In the genomic region with DNA sequence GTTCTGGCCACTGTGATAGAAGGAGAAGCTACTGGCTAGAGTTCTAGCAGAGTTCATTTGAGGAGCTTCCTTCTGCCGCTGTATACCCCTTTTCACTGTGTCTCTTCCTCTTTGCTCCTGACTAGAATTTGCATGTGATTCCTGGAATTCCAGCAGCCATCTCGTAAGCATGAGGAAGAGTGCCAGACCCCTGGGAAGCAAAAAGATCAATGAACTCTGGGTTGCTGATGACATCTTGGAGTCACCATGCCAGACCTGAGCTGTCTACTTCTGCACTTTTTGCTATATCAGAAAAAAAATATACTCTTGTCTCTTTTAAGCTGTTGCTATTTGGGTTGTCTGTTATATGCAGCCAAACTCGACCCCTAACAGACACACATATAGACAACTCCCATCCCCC, we compare ENCODE assay signal across 2 cellular contexts.
A peak's percentile ranks its signal among the peaks of the same experiment; 100 is the strongest.
TF ChIP-seq lines count a peak whose summit lies in the region.

No MANE protein-coding gene starts in this region.

TF ChIP-seq in GM23338, 12 proteins besides CTCF, POLR2A, EP300 and RAD21:
- TF ChIP-seq NANOG (IDR thresholded peaks at IDR 0.05; ENCODE audit: borderline replicate concordance) (no peak), REST (IDR thresholded peaks at IDR 0.05; ENCODE audit: unreplicated experiment) (no peak), JUNB (IDR thresholded peaks at IDR 0.05; ENCODE audit: unreplicated experiment) (no peak), EZH2phosphoT487 (IDR thresholded peaks at IDR 0.05; ENCODE audit: unreplicated experiment) (no peak), CREB1 (CRISPR knock-in tag; IDR thresholded peaks at IDR 0.05; ENCODE audit: low read depth) (no peak)

TF ChIP-seq in H1, 55 proteins besides CTCF, POLR2A, EP300 and RAD21:
- TF ChIP-seq TEAD4 (IDR thresholded peaks at IDR 0.05; ENCODE audit: low read depth, low read length) (peak; percentile 35; the same call in 1 of the 2 replicates), PHF8 (conservative IDR thresholded peaks at IDR 0.05; ENCODE audit: low read depth, low read length) (no peak)
